Comparison of ENCODE assay signal across 8 cellular contexts in the genomic region with DNA sequence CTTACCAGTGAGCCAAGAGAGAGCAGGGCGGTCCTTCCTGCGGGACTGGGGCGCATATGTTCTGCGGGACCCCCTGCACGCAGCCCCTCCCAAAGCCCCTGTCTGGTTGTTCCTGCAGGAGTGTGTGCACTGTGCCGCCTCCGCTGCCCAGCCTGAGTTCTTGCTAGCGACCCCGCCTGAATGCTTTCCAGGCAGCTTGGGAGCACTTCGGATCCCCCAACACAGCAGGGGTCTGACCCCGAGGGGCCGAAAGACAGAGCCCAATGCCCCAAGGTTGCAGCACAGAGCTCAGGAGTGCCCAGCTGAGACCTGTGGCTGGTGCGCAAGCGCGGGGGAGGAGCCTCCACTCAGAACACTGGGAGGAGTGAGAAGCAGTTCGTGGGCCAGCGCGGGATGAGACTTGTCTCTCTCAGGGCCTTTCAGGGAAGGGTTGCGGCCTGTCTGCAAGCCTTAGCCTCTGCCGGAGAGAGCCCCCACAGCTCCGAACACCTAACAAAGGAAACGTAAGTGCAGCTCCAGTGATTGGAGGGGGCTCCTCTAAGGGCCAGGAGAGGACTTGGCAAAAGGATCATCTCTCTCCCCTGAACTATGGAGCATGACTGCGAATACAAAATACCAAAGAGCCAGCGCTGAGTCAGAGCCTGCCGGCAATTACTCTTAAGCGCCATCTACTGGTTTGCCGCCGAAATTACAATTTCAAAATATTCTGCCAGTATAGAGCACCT. TPM values are rescaled to one million over a fixed set of nuclear protein-coding genes. Genes with fewer than 3 reads are reported as not detected.
DNase-seq lines count a peak whose midpoint lies in the region; ATAC-seq, FAIRE-seq and TF ChIP-seq lines count a peak whose summit lies in the region.

No MANE protein-coding gene starts in this region.

- DNase-seq in GM12892 (ENCODE audit: insufficient read length) (peak; percentile 64), NCI-H1436 treated with DMSO at 0.1 percent for 48 hours (lab: John Stamatoyannopoulos, UW) (peak; percentile 84), T-cell (peak; percentile 76 to 92 (median 85)), right cardiac atrium (peak; percentile 95 to 97 (median 97)), pulmonary artery endothelial cell (ENCODE audit: low read depth, low spot score) (peak; percentile 55), vagina (ENCODE audit: extremely low spot score in 2 of 2) (peak in 1 of 2 donors; percentile 95)

- WGBS in right cardiac atrium = 1% methylated on average over 28 of the region's 28 CpGs

- peak; percentile 95 for ATAC-seq in HG02852 (IDR thresholded peaks at IDR 0.05; ENCODE audit: unreplicated experiment)
- peak; percentile 98 to 99 (median 98) for ATAC-seq in T-cell (replicated peaks in 1 of 4)
- peak; percentile 100 for ATAC-seq in right cardiac atrium

- POLR2A ChIA-PET in T-cell (lab: Charles Lee) = interaction anchor here (0.6 to 1.9 kb wide), 5 partner anchors 49 to 197 kb away, joined by 3 to 13 read pairs (median 3); partner anchors contain the start of gene GTF2A1 (in 1 of the 2)

- no peaks in the 10 kb centered on the region for H3K4me1 ChIP-seq in right cardiac atrium (ENCODE audit: control insufficient read depth, insufficient read depth, low read length)
- H3K4me1 ChIP-seq in vagina = peaks cover 11% of the 10 kb centered on the region

- H3K27ac ChIP-seq in angular gyrus (ENCODE audit: low read depth, low read length) (peak overlapping the region; percentile 99), right cardiac atrium (ENCODE audit: low read length) (peak overlapping the region; percentile 99), vagina (peak overlapping the region; percentile 87)

- H3K27me3 ChIP-seq in right cardiac atrium (ENCODE audit: control insufficient read depth, insufficient read depth) (no peaks in the 10 kb centered on the region), vagina (no peaks in the 10 kb centered on the region)

- H3K27me3 Mint-ChIP-seq in T-cell = no peaks in the 10 kb centered on the region

- TF ChIP-seq POLR2A in GM12892 (IDR thresholded peaks at IDR 0.05; ENCODE audit: low read depth, low read length) (peak; percentile 81), vagina (IDR thresholded peaks at IDR 0.05) (peak in 1 of 2 donors; percentile 57)

- TF ChIP-seq CTCF in vagina (IDR thresholded peaks at IDR 0.05) = peak; percentile 59 to 83 (median 67)

- H3K36me3 ChIP-seq in vagina = no peaks in the 10 kb centered on the region

- H3K27ac Mint-ChIP-seq in T-cell = peak overlapping the region; percentile 93 to 97

- peak overlapping the region; percentile 85 to 89 (median 88) for H3K4me3 Mint-ChIP-seq in T-cell

- CTCF ChIA-PET in T-cell (lab: Charles Lee) = interaction anchor here (0.5 to 2.9 kb wide), 24 partner anchors 8 to 229 kb away, joined by 3 to 22 read pairs (median 4); partner anchors contain the start of genes GTF2A1 (in 1 of the 2) and TSHR (in 1 of the 2)

- no peaks in the 10 kb centered on the region for H3K9me3 ChIP-seq in right cardiac atrium (ENCODE audit: control insufficient read depth, low read length)
- H3K9me3 ChIP-seq in vagina = no peaks in the 10 kb centered on the region

- peaks cover 20 to 27% (median 24%) of the 10 kb centered on the region in 3 donors for H3K4me1 Mint-ChIP-seq in T-cell

- FAIRE-seq in GM12892 (lab: Jason Lieb, UNC) = peak; percentile 91

- no peaks in the 10 kb centered on the region for H3K36me3 Mint-ChIP-seq in T-cell

- H3K9me3 Mint-ChIP-seq in T-cell = no peaks in the 10 kb centered on the region

- peak overlapping the region; percentile 65 for H3K4me3 ChIP-seq in right cardiac atrium (ENCODE audit: low read length)
- H3K4me3 ChIP-seq in vagina = peak overlapping the region; percentile 64 to 72

- intact Hi-C loops in right cardiac atrium (cut with DNase I) = loop anchor here in 2 of 4 donors (5.0 kb wide), 1 partner anchor 173 kb away; no protein-coding TSS in a partner anchor
- intact Hi-C loops in vagina (cut with DNase I) = loop anchor here (10.0 kb wide), 1 partner anchor 175 kb away; no protein-coding TSS in a partner anchor

RNA-seq across cellular contexts. Expression of gene GTF2A1, which starts 50.5 kb away (rescaled TPM):
- 15.8 TPM for polyA plus RNA-seq in GM12892 (2012; ENCODE audit: missing spikeins)
- 10 to 100 TPM; 21.2 to 34.1 (median 29.3) TPM for total RNA-seq in T-cell
- 10 to 100 TPM; 18.2 to 20.7 (median 20.2) TPM for total RNA-seq in right cardiac atrium
- polyA plus RNA-seq in right cardiac atrium = 5.7 TPM
- 40.4 and 48.7 TPM in 2 replicates for total RNA-seq in pulmonary artery endothelial cell
- 21.6 TPM for total RNA-seq in vagina
